ENCODE assay signal across 8 cellular contexts in the genomic region with DNA sequence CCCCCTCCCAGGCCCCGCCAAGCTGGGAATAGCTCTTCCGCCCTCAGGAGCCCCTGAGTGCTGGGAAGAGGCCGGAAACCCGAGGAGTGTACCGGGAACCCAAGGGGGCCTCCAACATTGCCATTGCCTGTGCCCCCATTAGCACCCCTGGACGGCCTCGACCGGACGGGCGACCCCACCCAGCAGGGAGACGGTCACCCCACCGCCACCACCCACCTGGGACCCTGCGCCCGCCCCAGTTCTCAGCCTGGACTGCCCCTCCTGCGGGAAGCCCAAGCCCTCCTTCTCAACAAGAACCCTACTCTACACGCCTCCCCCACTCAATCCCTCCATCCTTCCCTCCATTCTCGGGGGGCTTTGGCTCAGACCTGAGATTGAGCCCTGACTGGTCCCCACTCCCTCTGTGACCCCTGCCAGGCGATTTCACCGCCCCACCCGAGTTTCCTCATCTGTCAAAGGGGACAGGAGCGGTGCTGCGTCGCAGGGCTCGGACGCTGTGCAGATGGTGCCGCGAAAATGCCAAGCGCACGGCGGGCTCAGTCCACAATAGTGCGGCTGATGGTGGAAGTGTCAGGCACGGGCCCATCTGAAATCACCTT. TPM values are rescaled to one million over a fixed set of nuclear protein-coding genes. Genes with fewer than 3 reads are reported as not detected.
DNase-seq lines count a peak whose midpoint lies in the region; ATAC-seq, FAIRE-seq and TF ChIP-seq lines count a peak whose summit lies in the region.

No MANE protein-coding gene starts in this region.

- peak overlapping the region; percentile 94 for H3K4me3 Mint-ChIP-seq in activated naive CD8-positive, alpha-beta T cell

- peaks cover 61% of the 10 kb centered on the region for H3K79me2 ChIP-seq in keratinocyte (ENCODE audit: control insufficient read depth, insufficient read depth, low read length)

- peak overlapping the region; percentile 87 for H3K9ac ChIP-seq in keratinocyte (ENCODE audit: control insufficient read depth, extremely low read depth, insufficient read depth, low read length)

- no peaks in the 10 kb centered on the region for H3K36me3 Mint-ChIP-seq in activated naive CD8-positive, alpha-beta T cell

- H3K27me3 Mint-ChIP-seq in activated naive CD8-positive, alpha-beta T cell: no peaks in the 10 kb centered on the region

- dilution Hi-C loops in keratinocyte (cut with MboI; ENCODE audit: extremely low pct_ligation_motif_present, low sequenced_read_pairs): no loop called here

- peak; percentile 43 for DNase-seq in NCI-H748 (lab: John Stamatoyannopoulos, UW; ENCODE audit: unreplicated experiment)
- no peak for DNase-seq in NCI-H748 treated with DMSO at 0.1 percent for 48 hours (lab: John Stamatoyannopoulos, UW)
- DNase-seq in keratinocyte (ENCODE audit: low read depth, low spot score): no peak
- DNase-seq in substantia nigra (lab: John Stamatoyannopoulos, UW): peak in 8 of 49 donors; percentile 32 to 57 (median 46)
- no peak for DNase-seq in DMS 273 treated with DMSO at 0.1 percent for 48 hours (lab: John Stamatoyannopoulos, UW)

- H3K4me3 ChIP-seq in keratinocyte (ENCODE audit: control insufficient read depth in 2 of 3, extremely low read depth in 1 of 3, insufficient read depth in 2 of 3, low read depth in 1 of 3, low read length in 3 of 3): peak overlapping the region; percentile 58 to 85 (median 70)

- TF ChIP-seq CTCF in keratinocyte (optimal IDR thresholded peaks at IDR 0.05 in 1 of 3, IDR thresholded peaks at IDR 0.05 in 1 of 3, conservative IDR thresholded peaks at IDR 0.05 in 1 of 3; ENCODE audit: extremely low read depth in 1 of 3, insufficient read depth in 2 of 3, low read length in 3 of 3): no peak

- peak overlapping the region; percentile 89 for H3K27ac Mint-ChIP-seq in activated naive CD8-positive, alpha-beta T cell

- H3K4me1 Mint-ChIP-seq in activated naive CD8-positive, alpha-beta T cell (ENCODE audit: low read depth): peaks cover 51% of the 10 kb centered on the region

- H3K27ac ChIP-seq in keratinocyte (ENCODE audit: control insufficient read depth, insufficient read depth, low read length) (peak overlapping the region; percentile 62), substantia nigra (ENCODE audit: low read depth, low read length, poor library complexity, severe bottlenecking) (peak overlapping the region; percentile 94)

- peaks cover 29% of the 10 kb centered on the region for H4K20me1 ChIP-seq in keratinocyte (ENCODE audit: control insufficient read depth, extremely low read depth, insufficient read depth, low read length)

- no peak for FAIRE-seq in keratinocyte (lab: Jason Lieb, UNC)

- H3K27me3 ChIP-seq in keratinocyte (ENCODE audit: control insufficient read depth, extremely low read depth, insufficient read depth, low read length): no peaks in the 10 kb centered on the region

- H3K9me3 Mint-ChIP-seq in activated naive CD8-positive, alpha-beta T cell (ENCODE audit: low read depth): no peaks in the 10 kb centered on the region

- H3K9me3 ChIP-seq in keratinocyte (ENCODE audit: control insufficient read depth, low read depth, low read length): no peaks in the 10 kb centered on the region

- H2AFZ ChIP-seq in keratinocyte (ENCODE audit: control insufficient read depth, low read length): no peak overlapping the region

- H3K4me1 ChIP-seq in keratinocyte (ENCODE audit: control insufficient read depth, extremely low read depth, insufficient read depth, low read length): peaks cover 42% of the 10 kb centered on the region

- peak overlapping the region; percentile 93 for H3K4me2 ChIP-seq in keratinocyte (ENCODE audit: control insufficient read depth, extremely low read depth, insufficient read depth, low read depth, low read length)

- peaks cover 9% of the 10 kb centered on the region for H3K9me1 ChIP-seq in keratinocyte (ENCODE audit: control insufficient read depth, extremely low read depth, insufficient read depth, low read length)

- ATAC-seq in GM21515 (IDR thresholded peaks at IDR 0.05; ENCODE audit: unreplicated experiment) (no peak), GM19328 (IDR thresholded peaks at IDR 0.05; ENCODE audit: unreplicated experiment) (no peak)

- H3K36me3 ChIP-seq in keratinocyte (ENCODE audit: control insufficient read depth in 2 of 2, extremely low read depth in 1 of 2, insufficient read depth in 2 of 2, low read length in 2 of 2): peaks cover 3 to 7% of the 10 kb centered on the region in 2 experiments

RNA-seq across cellular contexts. Expression of a gene that starts 1.8 kb away (rescaled TPM):
- 61.9 to 90.8 TPM (median 88.4 TPM) in 3 replicates for polyA plus RNA-seq in keratinocyte
- 10.9 TPM for polyA plus RNA-seq in keratinocyte (2011; ENCODE audit: low read depth)
- polyA plus RNA-seq in keratinocyte (2011; cell fraction: cytosol; rRNA removed): 58.2 and 109 TPM in 2 replicates
- 39.2 and 49.4 TPM in 2 replicates for polyA plus RNA-seq in keratinocyte (2011; cell fraction: nucleus; rRNA removed)
- polyA plus RNA-seq in keratinocyte (2012; ENCODE audit: low replicate concordance): 37.3 and 160 TPM in 2 replicates
- polyA minus RNA-seq in keratinocyte: 100 to 120 TPM (median 101 TPM) in 3 replicates
- polyA minus RNA-seq in keratinocyte (2011; cell fraction: cytosol; rRNA and poly(A)+ RNA removed): 138 TPM
- 17.3 and 24.8 TPM in 2 replicates for polyA minus RNA-seq in keratinocyte (2011; cell fraction: nucleus; rRNA and poly(A)+ RNA removed)

RNA-seq across cellular contexts. Expression of a gene that starts 15.2 kb away (rescaled TPM):
- polyA plus RNA-seq in keratinocyte: not detected in 3 replicates
- not detected for polyA plus RNA-seq in keratinocyte (2011; ENCODE audit: low read depth)
- not detected in 2 replicates for polyA plus RNA-seq in keratinocyte (2011; cell fraction: cytosol; rRNA removed)
- polyA plus RNA-seq in keratinocyte (2011; cell fraction: nucleus; rRNA removed): not detected in 2 replicates
- not detected in 2 replicates for polyA plus RNA-seq in keratinocyte (2012; ENCODE audit: low replicate concordance)
- not detected in 3 replicates for polyA minus RNA-seq in keratinocyte
- polyA minus RNA-seq in keratinocyte (2011; cell fraction: cytosol; rRNA and poly(A)+ RNA removed): not detected
- polyA minus RNA-seq in keratinocyte (2011; cell fraction: nucleus; rRNA and poly(A)+ RNA removed): not detected in 2 replicates
